ENCODE assay signal across 10 cellular contexts in the genomic region with DNA sequence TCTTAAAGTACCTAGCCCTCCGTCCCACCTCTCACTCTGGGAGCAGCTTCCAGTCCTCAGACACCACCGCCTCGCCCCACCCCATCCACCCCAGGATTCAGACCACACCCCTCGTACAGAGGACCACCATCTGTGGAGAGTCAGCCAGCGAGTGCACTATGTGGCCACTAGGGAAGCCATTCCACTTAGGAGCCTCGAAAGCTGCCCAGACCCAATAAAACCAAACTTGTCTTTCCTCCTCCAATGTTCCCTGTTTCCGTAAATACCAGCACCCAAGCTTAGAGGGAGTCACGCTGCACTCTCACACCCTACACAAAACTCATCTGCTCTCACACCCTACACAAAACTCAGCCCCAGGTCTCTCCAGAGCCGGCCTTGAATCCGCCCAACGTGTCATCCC. TPM values are rescaled to one million over a fixed set of nuclear protein-coding genes. Genes with fewer than 3 reads are reported as not detected.
DNase-seq lines count a peak whose midpoint lies in the region; ATAC-seq, FAIRE-seq and TF ChIP-seq lines count a peak whose summit lies in the region.
"Had no signal": no experiment of that assay in that cellular context is flagged by ENCODE, and none has a peak within 500 bp of the region (broad histone marks: within the 10 kb centered on the region; RNA-seq: fewer than 3 reads in every experiment).

No MANE protein-coding gene starts in this region.

- peaks cover 0 to 10% of the 10 kb centered on the region in 2 donors for H3K36me3 ChIP-seq in gastroesophageal sphincter

- no peaks in the 10 kb centered on the region for H3K27me3 ChIP-seq in gastroesophageal sphincter

- peak overlapping the region in 3 of 4 donors; percentile 38 to 97 (median 64) for H3K27ac ChIP-seq in gastroesophageal sphincter

- TF ChIP-seq EP300 in gastroesophageal sphincter (IDR thresholded peaks at IDR 0.05) = no peak

- no peaks in the 10 kb centered on the region for H3K27me3 Mint-ChIP-seq in activated CD8-positive, alpha-beta T cell treated with anti-CD3 and anti-CD28 coated beads, Interleukin-2, amount 10 ng/mL, durations not matched to agents 7 days and 5 days (ENCODE audit: low read depth)

- H3K27ac Mint-ChIP-seq in activated CD8-positive, alpha-beta T cell treated with anti-CD3 and anti-CD28 coated beads, Interleukin-2, amount 10 ng/mL, durations not matched to agents 7 days and 5 days = peak overlapping the region; percentile 70

- CTCF ChIA-PET in AG04449 (lab: Yijun Ruan, JAX) = interaction anchor here (0.6 to 5.1 kb wide), 32 partner anchors 8 to 401 kb away, joined by 3 to 60 read pairs (median 4); partner anchors contain the start of genes ANKRD31 and HMGCR
- CTCF ChIA-PET in activated CD8-positive, alpha-beta T cell treated with anti-CD3 and anti-CD28 coated beads, Interleukin-2, amount 10 ng/mL, durations not matched to agents 7 days and 5 days (lab: Charles Lee) = interaction anchor here (0.5 to 8.4 kb wide), 41 partner anchors 9 to 619 kb away, joined by 3 to 74 read pairs (median 4); partner anchors contain the start of genes ANKRD31 and HMGCR

- ATAC-seq in activated CD8-positive, alpha-beta T cell treated with anti-CD3 and anti-CD28 coated beads, Interleukin-2, amount 10 ng/mL, durations not matched to agents 7 days and 5 days = no peak
- ATAC-seq in gastroesophageal sphincter (no peak), HG03378 (IDR thresholded peaks at IDR 0.05; ENCODE audit: unreplicated experiment) (no peak), HG02884 (IDR thresholded peaks at IDR 0.05; ENCODE audit: unreplicated experiment) (no peak)

- 79 to 86% methylated on average over 7 to 9 of the region's 11 CpGs for WGBS in gastroesophageal sphincter (ENCODE audit: low coverage in 1 of 2), 2 donors

- H3K4me1 ChIP-seq in gastroesophageal sphincter = peaks cover 0 to 58% (median 11%) of the 10 kb centered on the region in 3 donors

- FAIRE-seq in GM19239 (lab: Jason Lieb, UNC) = no peak
- FAIRE-seq: TTC549 had no signal

- TF ChIP-seq CTCF in AG04449 (IDR thresholded peaks at IDR 0.05; ENCODE audit: insufficient read depth, low read length, missing control alignments) (peak; percentile 61), GM12872 (IDR thresholded peaks at IDR 0.05; ENCODE audit: insufficient read depth, low read depth, low read length) (peak; percentile 53), gastroesophageal sphincter (IDR thresholded peaks at IDR 0.05) (peak in 1 of 4 experiments; percentile 24)

- H3K4me3 Mint-ChIP-seq in activated CD8-positive, alpha-beta T cell treated with anti-CD3 and anti-CD28 coated beads, Interleukin-2, amount 10 ng/mL, durations not matched to agents 7 days and 5 days = peak overlapping the region; percentile 89

- H3K4me1 Mint-ChIP-seq in activated CD8-positive, alpha-beta T cell treated with anti-CD3 and anti-CD28 coated beads, Interleukin-2, amount 10 ng/mL, durations not matched to agents 7 days and 5 days (ENCODE audit: low read depth) = peaks cover 80% of the 10 kb centered on the region

- peaks cover 15% of the 10 kb centered on the region for H3K36me3 Mint-ChIP-seq in activated CD8-positive, alpha-beta T cell treated with anti-CD3 and anti-CD28 coated beads, Interleukin-2, amount 10 ng/mL, durations not matched to agents 7 days and 5 days (ENCODE audit: low read depth)

- TF ChIP-seq POLR2A in gastroesophageal sphincter (IDR thresholded peaks at IDR 0.05) = no peak

- peaks cover 2% of the 10 kb centered on the region for H3K9me3 Mint-ChIP-seq in activated CD8-positive, alpha-beta T cell treated with anti-CD3 and anti-CD28 coated beads, Interleukin-2, amount 10 ng/mL, durations not matched to agents 7 days and 5 days (ENCODE audit: insufficient read depth)

- POLR2A ChIA-PET in AG04449 (lab: Yijun Ruan, JAX) = no interaction called here
- POLR2A ChIA-PET in activated CD8-positive, alpha-beta T cell treated with anti-CD3 and anti-CD28 coated beads, Interleukin-2, amount 10 ng/mL, durations not matched to agents 7 days and 5 days (lab: Charles Lee) = interaction anchor here (0.6 to 1.4 kb wide), 5 partner anchors 9 to 1570 kb away, joined by 3 to 5 read pairs (median 3); partner anchors contain the start of genes ANKRD31 and HMGCR

- H3K4me3 ChIP-seq in AG04449 (ENCODE audit: low read depth, low read length) = peak overlapping the region; percentile 71
- no peak overlapping the region for H3K4me3 ChIP-seq in gastroesophageal sphincter
- H3K4me3 ChIP-seq: mucosa of descending colon had no signal

- H3K9me3 ChIP-seq in gastroesophageal sphincter = no peaks in the 10 kb centered on the region
- H3K9me3 ChIP-seq: mucosa of descending colon had no signal

- DNase-seq in AG04449 (ENCODE audit: low read depth, low spot score) (no peak), GM19239 (ENCODE audit: insufficient read length, low spot score) (no peak), NCI-H510A treated with DMSO at 0.1 percent for 48 hours (lab: John Stamatoyannopoulos, UW) (no peak)
- DNase-seq in activated CD8-positive, alpha-beta T cell treated with anti-CD3 and anti-CD28 coated beads, Interleukin-2, amount 10 ng/mL, durations not matched to agents 7 days and 5 days = no peak

RNA-seq across cellular contexts. Expression of gene GCNT4, which starts 1.9 kb away (rescaled TPM):
- total RNA-seq in activated CD8-positive, alpha-beta T cell treated with anti-CD3 and anti-CD28 coated beads, Interleukin-2, amount 10 ng/mL, durations not matched to agents 7 days and 5 days = 1 to 10 TPM; 1.9 to 2.1 TPM
- total RNA-seq in gastroesophageal sphincter = 10 to 100 TPM in 1 of 4 donors, 1 to 10 TPM in 3; 4.0 to 14.3 (median 6.0) TPM
